ENCODE assay signal across 8 cellular contexts in the genomic region with DNA sequence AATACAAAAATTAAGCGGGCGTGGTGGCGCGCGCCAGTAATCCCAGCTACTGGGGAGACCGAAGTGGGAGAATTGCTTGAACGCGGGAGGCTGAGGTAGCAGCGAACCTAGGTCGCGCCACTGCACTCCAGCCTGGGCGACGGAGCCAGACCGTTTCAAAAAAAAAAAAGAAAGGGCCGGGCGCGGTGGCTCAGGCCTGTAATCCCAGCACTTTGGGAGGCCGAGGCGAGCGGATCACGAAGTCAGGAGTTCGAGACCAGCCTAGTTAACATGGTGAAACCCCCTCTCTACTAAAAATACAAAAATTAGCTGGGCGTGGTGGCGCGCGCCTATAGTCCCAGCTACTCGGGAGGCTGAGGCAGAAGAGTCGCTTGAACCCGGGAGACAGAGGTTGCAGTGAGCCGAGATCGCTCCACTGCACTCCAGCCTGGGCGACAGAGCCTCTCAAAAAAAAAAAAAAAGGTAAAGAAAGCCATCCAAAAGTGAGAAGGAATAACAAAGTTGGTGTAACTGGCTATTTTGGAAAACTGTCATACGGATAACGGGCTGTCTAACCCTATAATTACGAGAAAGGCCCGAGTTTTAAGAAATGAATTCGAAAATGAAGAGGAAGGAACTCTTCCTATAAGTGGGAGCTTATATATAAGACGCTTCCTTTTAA. TPM values are rescaled to one million over a fixed set of nuclear protein-coding genes. Genes with fewer than 3 reads are reported as not detected.
DNase-seq lines count a peak whose midpoint lies in the region; ATAC-seq, FAIRE-seq and TF ChIP-seq lines count a peak whose summit lies in the region.
"Not testable (repeated sequence)": the region's sequence is repeated elsewhere in the genome, so short reads cannot be mapped to it uniquely, and the experiment has no call there.

No MANE protein-coding gene starts in this region.

- intact Hi-C loops in dorsolateral prefrontal cortex (cut with DNase I), result loop anchor here (5.0 to 10.0 kb wide), 5 partner anchors 71 to 221 kb away; partner anchors contain the start of genes CENPV (in 2 of the 2), TTC19 (in 1 of the 2) and ZSWIM7 (in 1 of the 2)
- intact Hi-C loops in natural killer cell (cut with micrococcal nuclease), result loop anchor here (5.0 kb wide), 1 partner anchor 51 kb away; no protein-coding TSS in a partner anchor

- peaks cover 46% of the 10 kb centered on the region for H3K4me1 Mint-ChIP-seq in activated naive CD4-positive, alpha-beta T cell treated with anti-CD3 and anti-CD28 coated beads, Interleukin-2, amount 10 ng/mL, durations not matched to agents 7 days and 5 days
- peaks cover 37 to 38% of the 10 kb centered on the region in 2 donors for H3K4me1 Mint-ChIP-seq in natural killer cell
- peaks cover 49% of the 10 kb centered on the region for H3K4me1 Mint-ChIP-seq in stimulated activated memory B cell treated with anti-CD40 and anti-IgM and Interleukin-4, amounts not matched to agents 10 μg/mL and 1 μg/mL and 100 μg/mL, for 72 hours

- peak overlapping the region; percentile 96 to 97 for H3K27ac ChIP-seq in A549
- H3K27ac ChIP-seq in SJCRH30, result peak overlapping the region; percentile 95
- H3K27ac ChIP-seq in dorsolateral prefrontal cortex, result peak overlapping the region; percentile 76 to 99 (median 97)
- H3K27ac ChIP-seq in hepatocyte, result peak overlapping the region; percentile 98

- H3K79me2 ChIP-seq in hepatocyte, result peaks cover 88% of the 10 kb centered on the region

- not testable (repeated sequence) for H3K9me3 Mint-ChIP-seq in activated naive CD4-positive, alpha-beta T cell treated with anti-CD3 and anti-CD28 coated beads, Interleukin-2, amount 10 ng/mL, durations not matched to agents 7 days and 5 days; natural killer cell; stimulated activated memory B cell treated with anti-CD40 and anti-IgM and Interleukin-4, amounts not matched to agents 10 μg/mL and 1 μg/mL and 100 μg/mL, for 72 hours

- H3K36me3 ChIP-seq in HAP-1 (replicated peaks); SJCRH30; hepatocyte (replicated peaks; ENCODE audit: insufficient read depth, low read depth): not testable (repeated sequence)

- H3K4me3 Mint-ChIP-seq in activated naive CD4-positive, alpha-beta T cell treated with anti-CD3 and anti-CD28 coated beads, Interleukin-2, amount 10 ng/mL, durations not matched to agents 7 days and 5 days, result peak overlapping the region; percentile 88
- H3K4me3 Mint-ChIP-seq in natural killer cell, result peak overlapping the region; percentile 94
- peak overlapping the region; percentile 98 for H3K4me3 Mint-ChIP-seq in stimulated activated memory B cell treated with anti-CD40 and anti-IgM and Interleukin-4, amounts not matched to agents 10 μg/mL and 1 μg/mL and 100 μg/mL, for 72 hours

- not testable (repeated sequence) for TF ChIP-seq POLR2A in A549 (IDR thresholded peaks at IDR 0.05; ENCODE audit: low read length)

- WGBS in A549 (ENCODE audit: missing lambda C conversion rate), result 84% methylated on average over 38 of the region's 38 CpGs
- 87% methylated on average over 32 of the region's 38 CpGs for WGBS in hepatocyte (ENCODE audit: low lambda C conversion rate, missing lambda C conversion rate)

- H3K4me1 ChIP-seq in A549, result peaks cover 31% of the 10 kb centered on the region
- H3K4me1 ChIP-seq in HAP-1, result peaks cover 15% of the 10 kb centered on the region
- not testable (repeated sequence) for H3K4me1 ChIP-seq in SJCRH30
- peaks cover 32% of the 10 kb centered on the region for H3K4me1 ChIP-seq in hepatocyte (ENCODE audit: insufficient read depth)

- H4K20me1 ChIP-seq in hepatocyte (ENCODE audit: insufficient read depth, poor library complexity, severe bottlenecking), result peaks cover 29% of the 10 kb centered on the region

- in situ Hi-C loops in HAP-1 (cut with MboI; ENCODE audit: low sequenced_read_pairs), result not testable (repeated sequence)

- H3K4me3 ChIP-seq in A549 (peak overlapping the region; percentile 75), HAP-1 (peak overlapping the region; percentile 92), SJCRH30 (peak overlapping the region; percentile 91), dorsolateral prefrontal cortex (peak overlapping the region; percentile 65 to 100 (median 96)), hepatocyte (peak overlapping the region; percentile 65)

- ATAC-seq in A549; natural killer cell; stimulated activated memory B cell treated with anti-CD40 and anti-IgM and Interleukin-4, amounts not matched to agents 10 μg/mL and 1 μg/mL and 100 μg/mL, for 72 hours: not testable (repeated sequence)

- H3K9me2 ChIP-seq in hepatocyte (replicated peaks; ENCODE audit: insufficient read depth), result not testable (repeated sequence)

- not testable (repeated sequence) for DNase-seq in A549 (ENCODE audit: low read depth in 1 of 2, low spot score in 1 of 2); HAP-1 (ENCODE audit: low spot score in 2 of 2); SJCRH30; activated naive CD4-positive, alpha-beta T cell treated with anti-CD3 and anti-CD28 coated beads, Interleukin-2, amount 10 ng/mL, durations not matched to agents 7 days and 5 days; dorsolateral prefrontal cortex; hepatocyte (ENCODE audit: low spot score); natural killer cell

- H3K27me3 Mint-ChIP-seq in activated naive CD4-positive, alpha-beta T cell treated with anti-CD3 and anti-CD28 coated beads, Interleukin-2, amount 10 ng/mL, durations not matched to agents 7 days and 5 days; natural killer cell (ENCODE audit: low read depth in 2 of 2); stimulated activated memory B cell treated with anti-CD40 and anti-IgM and Interleukin-4, amounts not matched to agents 10 μg/mL and 1 μg/mL and 100 μg/mL, for 72 hours: not testable (repeated sequence)

- POLR2A ChIA-PET in A549 (lab: Yijun Ruan, JAX), result interaction anchor here (0.5 to 4.2 kb wide), 21 partner anchors 8 to 222 kb away, joined by 3 to 57 read pairs (median 4); partner anchors contain the start of genes CENPV and UBB

- CTCF ChIA-PET in A549 (lab: Yijun Ruan, JAX), result interaction anchor here (0.6 to 7.5 kb wide), 15 partner anchors 7 to 211 kb away, joined by 3 to 69 read pairs (median 4); partner anchors contain the start of gene CENPV
- CTCF ChIA-PET in activated naive CD4-positive, alpha-beta T cell treated with anti-CD3 and anti-CD28 coated beads, Interleukin-2, amount 10 ng/mL, durations not matched to agents 7 days and 5 days (lab: Charles Lee), result interaction anchor here (1.0 kb wide), 1 partner anchor 14 kb away, joined by 3 read pairs; no protein-coding TSS in a partner anchor

- H3K36me3 Mint-ChIP-seq in activated naive CD4-positive, alpha-beta T cell treated with anti-CD3 and anti-CD28 coated beads, Interleukin-2, amount 10 ng/mL, durations not matched to agents 7 days and 5 days; natural killer cell; stimulated activated memory B cell treated with anti-CD40 and anti-IgM and Interleukin-4, amounts not matched to agents 10 μg/mL and 1 μg/mL and 100 μg/mL, for 72 hours: not testable (repeated sequence)

- not testable (repeated sequence) for TF ChIP-seq EP300 in A549 (IDR thresholded peaks at IDR 0.05)

- not testable (repeated sequence) for FAIRE-seq in A549 (lab: Jason Lieb, UNC)

- H3K9me3 ChIP-seq in A549; HAP-1; SJCRH30 (replicated peaks); hepatocyte (ENCODE audit: low read depth): not testable (repeated sequence)

- not testable (repeated sequence) for TF ChIP-seq CTCF in A549 (IDR thresholded peaks at IDR 0.05); dorsolateral prefrontal cortex (IDR thresholded peaks at IDR 0.05 in 54 of 56, conservative IDR thresholded peaks at IDR 0.05 in 2 of 56; ENCODE audit: low read depth in 1 of 56, partially characterized antibody in 56 of 56); hepatocyte (IDR thresholded peaks at IDR 0.05; ENCODE audit: poor library complexity); natural killer cell (IDR thresholded peaks at IDR 0.05)

- H3K27me3 ChIP-seq in HAP-1 (ENCODE audit: low read depth); SJCRH30; dorsolateral prefrontal cortex; hepatocyte: not testable (repeated sequence)

- not testable (repeated sequence) for TF ChIP-seq RAD21 in A549 (conservative IDR thresholded peaks at IDR 0.05 in 1 of 2, IDR thresholded peaks at IDR 0.05 in 1 of 2)

- H2AFZ ChIP-seq in hepatocyte, result peak overlapping the region; percentile 80

- peak overlapping the region; percentile 94 for H3K27ac Mint-ChIP-seq in activated naive CD4-positive, alpha-beta T cell treated with anti-CD3 and anti-CD28 coated beads, Interleukin-2, amount 10 ng/mL, durations not matched to agents 7 days and 5 days
- peak overlapping the region; percentile 90 to 95 for H3K27ac Mint-ChIP-seq in natural killer cell
- H3K27ac Mint-ChIP-seq in stimulated activated memory B cell treated with anti-CD40 and anti-IgM and Interleukin-4, amounts not matched to agents 10 μg/mL and 1 μg/mL and 100 μg/mL, for 72 hours, result peak overlapping the region; percentile 94

- H3K4me2 ChIP-seq in A549 (peak overlapping the region; percentile 81), hepatocyte (peak overlapping the region; percentile 92)

RNA-seq across cellular contexts. Expression of gene PIGL, which starts 0.5 kb away (rescaled TPM):
- polyA plus RNA-seq in A549 (2011; rRNA removed) (34.1 and 35.1 TPM in 2 replicates), A549 (2017; fragmentation: RNase III; extraction: RNeasy Plus Mini Kit Qiagen cat#74134 plus additional on column Dnase treatment) (25.5 to 28.6 TPM (median 27.5 TPM) in 3 replicates), hepatocyte (21.2 and 26.0 TPM in 2 replicates)
- polyA plus RNA-seq in A549 (2012; cell fraction: cytosol; rRNA removed), result 23.0 and 25.9 TPM in 2 replicates
- polyA plus RNA-seq in A549 (2012; cell fraction: nucleus; rRNA removed), result 80.6 and 105 TPM in 2 replicates
- 21.4 and 25.7 TPM in 2 replicates for polyA minus RNA-seq in A549 (2011; rRNA and poly(A)+ RNA removed)
- total RNA-seq in SJCRH30 (2014; rRNA removed; shearing (Covaris generic)), result 27.2 and 35.2 TPM in 2 replicates
- total RNA-seq in dorsolateral prefrontal cortex (10 to 100 TPM; 24.7 to 68.2 (median 43.1) TPM), hepatocyte (31.4 and 35.9 TPM in 2 replicates), natural killer cell (10 to 100 TPM; 44.2 to 68.3 (median 47.9) TPM)

RNA-seq across cellular contexts. Expression of gene NCOR1, which starts 1.1 kb away (rescaled TPM):
- polyA plus RNA-seq in A549 (2011; rRNA removed) (190 and 194 TPM in 2 replicates), A549 (2017; fragmentation: RNase III; extraction: RNeasy Plus Mini Kit Qiagen cat#74134 plus additional on column Dnase treatment) (60.8 to 65.5 TPM (median 65.5 TPM) in 3 replicates), hepatocyte (117 and 134 TPM in 2 replicates)
- 71.3 and 73.9 TPM in 2 replicates for polyA plus RNA-seq in A549 (2012; cell fraction: cytosol; rRNA removed)
- polyA plus RNA-seq in A549 (2012; cell fraction: nucleus; rRNA removed), result 96.6 and 113 TPM in 2 replicates
- 421 and 515 TPM in 2 replicates for polyA minus RNA-seq in A549 (2011; rRNA and poly(A)+ RNA removed)
- 245 and 274 TPM in 2 replicates for total RNA-seq in SJCRH30 (2014; rRNA removed; shearing (Covaris generic))
- total RNA-seq in dorsolateral prefrontal cortex (100 to 1,000 TPM; 122 to 199 (median 161) TPM), hepatocyte (64.6 and 73.7 TPM in 2 replicates), natural killer cell (100 to 1,000 TPM; 195 to 238 (median 238) TPM)
